In genomic region chr16:30017937-30018336, GRCh38 we compare ENCODE assay signal across 10 cellular contexts. TPM values are rescaled to one million over a fixed set of nuclear protein-coding genes. Genes with fewer than 3 reads are reported as not detected.
"Had no signal": no experiment of that assay in that cellular context is flagged by ENCODE, and none has a peak within 500 bp of the region (broad histone marks: within the 10 kb centered on the region; RNA-seq: fewer than 3 reads in every experiment).

No MANE protein-coding gene starts in this region.

RNA-seq across cellular contexts. Expression of gene C16orf92, which starts 5.1 kb away (rescaled TPM):
- total RNA-seq: OCI-LY7, PC-3, PC-9, Peyer's patch, Right ventricle myocardium inferior, Right ventricle myocardium superior, RPMI7951, SJCRH30, SJSA1, SK-MEL-5 had no signal

RNA-seq across cellular contexts. Expression of gene DOC2A, which starts 7.1 kb away (rescaled TPM):
- total RNA-seq: RPMI7951, SJCRH30, SJSA1 had no signal

RNA-seq across cellular contexts. Expression of gene TLCD3B, which starts 13.1 kb away (rescaled TPM):
- total RNA-seq: Peyer's patch, Right ventricle myocardium inferior, Right ventricle myocardium superior, SK-MEL-5 had no signal
